Comparison of ENCODE assay signal across 8 cellular contexts in the genomic region with DNA sequence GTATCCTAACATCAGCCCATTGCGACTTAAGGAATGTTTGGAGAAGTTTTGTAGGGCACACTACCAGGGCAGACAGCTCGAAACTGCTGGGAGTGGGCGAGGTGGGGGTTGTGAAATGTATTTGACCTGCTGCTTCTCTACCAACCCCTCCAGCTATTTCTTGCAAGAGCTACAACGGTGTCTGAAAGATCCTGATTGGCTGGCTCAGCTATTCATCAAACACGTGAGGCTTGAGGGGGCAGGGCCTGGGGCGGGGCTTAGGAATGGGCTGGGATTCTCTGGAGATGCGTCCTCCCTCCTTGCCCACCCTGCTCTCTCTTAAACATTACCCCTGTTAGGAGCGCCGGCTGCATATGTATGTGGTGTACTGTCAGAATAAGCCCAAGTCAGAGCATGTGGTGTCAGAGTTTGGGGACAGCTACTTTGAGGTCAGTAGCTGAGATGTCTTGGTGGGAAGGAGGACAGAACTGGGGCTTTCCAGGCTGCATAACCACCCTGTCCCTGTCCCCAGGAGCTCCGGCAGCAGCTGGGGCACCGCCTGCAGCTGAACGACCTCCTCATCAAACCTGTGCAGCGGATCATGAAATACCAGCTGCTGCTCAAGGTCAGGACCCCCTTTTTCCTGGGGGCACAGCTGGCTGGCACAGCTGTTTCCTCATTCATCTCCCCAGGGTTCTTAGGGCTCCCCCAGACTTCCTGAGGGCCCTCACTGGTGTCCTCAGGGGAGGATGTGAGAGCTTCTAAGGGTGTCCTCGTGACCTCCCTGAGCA. TPM values are rescaled to one million over a fixed set of nuclear protein-coding genes. Genes with fewer than 3 reads are reported as not detected.
A peak's percentile ranks its signal among the peaks of the same experiment; 100 is the strongest.
DNase-seq lines count a peak whose midpoint lies in the region; ATAC-seq and TF ChIP-seq lines count a peak whose summit lies in the region.

No MANE protein-coding gene starts in this region.

- TF ChIP-seq POLR2A in HCT116 (IDR thresholded peaks at IDR 0.05; ENCODE audit: borderline replicate concordance, extremely low read depth, insufficient read depth, insufficient read length) = no peak

- H3K9me3 ChIP-seq in HCT116 (ENCODE audit: control insufficient read depth in 1 of 2, insufficient read depth in 1 of 2, low read depth in 1 of 2, low read length in 2 of 2) (no peaks in the 10 kb centered on the region), OCI-LY7 (ENCODE audit: low read length) (no peaks in the 10 kb centered on the region), neural progenitor cell (ENCODE audit: low read depth) (no peaks in the 10 kb centered on the region)

- H3K36me3 ChIP-seq in HCT116 (ENCODE audit: control insufficient read depth in 1 of 2, insufficient read depth in 2 of 2, low read length in 2 of 2) = no peaks in the 10 kb centered on the region
- H3K36me3 ChIP-seq in OCI-LY7 (ENCODE audit: insufficient read depth, low read length) = no peaks in the 10 kb centered on the region
- H3K36me3 ChIP-seq in neural progenitor cell = no peaks in the 10 kb centered on the region

- H3K27me3 Mint-ChIP-seq in activated naive CD4-positive, alpha-beta T cell treated with anti-CD3 and anti-CD28 coated beads, Interleukin-2, amount 10 ng/mL, durations not matched to agents 7 days and 5 days = peaks cover 100% of the 10 kb centered on the region
- peaks cover 37% of the 10 kb centered on the region for H3K27me3 Mint-ChIP-seq in activated naive CD4-positive, alpha-beta T cell treated with anti-CD3 and anti-CD28 coated beads for 36 hours (ENCODE audit: low read depth)
- peaks cover 29% of the 10 kb centered on the region for H3K27me3 Mint-ChIP-seq in neural progenitor cell (ENCODE audit: insufficient read depth, low read depth)
- H3K27me3 Mint-ChIP-seq in immature natural killer cell (ENCODE audit: low read depth in 3 of 3) = peaks cover 9 to 20% (median 16%) of the 10 kb centered on the region in 3 donors

- intact Hi-C loops in activated naive CD4-positive, alpha-beta T cell treated with anti-CD3 and anti-CD28 coated beads for 36 hours (cut with micrococcal nuclease) = no loop called here
- intact Hi-C loops in HCT116 (cut with micrococcal nuclease) (no loop called here), OCI-LY7 (cut with micrococcal nuclease; ENCODE audit: unreplicated experiment) (loop anchor here (2.0 kb wide), 1 partner anchor 32 kb away; no protein-coding TSS in a partner anchor)

- H3K79me2 ChIP-seq in HCT116 (ENCODE audit: insufficient read depth, low read length) (no peaks in the 10 kb centered on the region), OCI-LY7 (ENCODE audit: insufficient read depth, low read depth, low read length) (no peaks in the 10 kb centered on the region), neural progenitor cell (ENCODE audit: low read depth) (no peaks in the 10 kb centered on the region)

- H3K27ac Mint-ChIP-seq in activated naive CD4-positive, alpha-beta T cell treated with anti-CD3 and anti-CD28 coated beads, Interleukin-2, amount 10 ng/mL, durations not matched to agents 7 days and 5 days = no peak overlapping the region
- H3K27ac Mint-ChIP-seq in activated naive CD4-positive, alpha-beta T cell treated with anti-CD3 and anti-CD28 coated beads for 36 hours = no peak overlapping the region
- H3K27ac Mint-ChIP-seq in neural progenitor cell (no peak overlapping the region), immature natural killer cell (no peak overlapping the region)

- no peaks in the 10 kb centered on the region for H4K20me1 ChIP-seq in HCT116 (ENCODE audit: insufficient read depth)
- H4K20me1 ChIP-seq in OCI-LY7 (ENCODE audit: insufficient read depth, low read length) = no peaks in the 10 kb centered on the region
- peaks cover 16% of the 10 kb centered on the region for H4K20me1 ChIP-seq in neural progenitor cell (ENCODE audit: low read depth)

- ATAC-seq in HCT116 = peak; percentile 64

- H3K27ac ChIP-seq in HCT116 (ENCODE audit: low read depth, low read length) = no peak overlapping the region
- H3K27ac ChIP-seq in OCI-LY7 (ENCODE audit: low read depth, low read length, poor library complexity, severe bottlenecking) = no peak overlapping the region
- H3K27ac ChIP-seq in neural progenitor cell = no peak overlapping the region

- CTCF ChIA-PET in activated naive CD4-positive, alpha-beta T cell treated with anti-CD3 and anti-CD28 coated beads, Interleukin-2, amount 10 ng/mL, durations not matched to agents 7 days and 5 days (lab: Charles Lee) = interaction anchor here (1.5 to 3.9 kb wide), 4 partner anchors 13 to 137 kb away, joined by 3 to 21 read pairs (median 6); no protein-coding TSS in a partner anchor
- CTCF ChIA-PET in activated naive CD4-positive, alpha-beta T cell treated with anti-CD3 and anti-CD28 coated beads for 36 hours (lab: Charles Lee) = interaction anchor here (0.9 to 2.8 kb wide), 8 partner anchors 9 to 79 kb away, joined by 3 to 15 read pairs (median 4); partner anchors contain the start of genes B4GALNT1 and OS9
- CTCF ChIA-PET in HCT116 (lab: Charles Lee) (interaction anchor here (1.7 kb wide), 1 partner anchor 31 kb away, joined by 4 read pairs; no protein-coding TSS in a partner anchor), OCI-LY7 (lab: Charles Lee; ENCODE audit: unreplicated experiment) (interaction anchor here (1.1 to 1.5 kb wide), 2 partner anchors 16 to 30 kb away, joined by 3 to 6 read pairs; no protein-coding TSS in a partner anchor)

- H3K27me3 ChIP-seq in HCT116 (ENCODE audit: insufficient read depth, low read length) (no peaks in the 10 kb centered on the region), neural progenitor cell (peaks cover 64% of the 10 kb centered on the region)

- TF ChIP-seq RAD21 in HCT116 (IDR thresholded peaks at IDR 0.05; ENCODE audit: low read depth) = no peak

- no peaks in the 10 kb centered on the region for H3K36me3 Mint-ChIP-seq in activated naive CD4-positive, alpha-beta T cell treated with anti-CD3 and anti-CD28 coated beads, Interleukin-2, amount 10 ng/mL, durations not matched to agents 7 days and 5 days
- H3K36me3 Mint-ChIP-seq in activated naive CD4-positive, alpha-beta T cell treated with anti-CD3 and anti-CD28 coated beads for 36 hours (ENCODE audit: low read depth) = no peaks in the 10 kb centered on the region
- H3K36me3 Mint-ChIP-seq in neural progenitor cell (peaks cover 34% of the 10 kb centered on the region), immature natural killer cell (no peaks in the 10 kb centered on the region)

- no peaks in the 10 kb centered on the region for H3K9me3 Mint-ChIP-seq in activated naive CD4-positive, alpha-beta T cell treated with anti-CD3 and anti-CD28 coated beads, Interleukin-2, amount 10 ng/mL, durations not matched to agents 7 days and 5 days
- no peaks in the 10 kb centered on the region for H3K9me3 Mint-ChIP-seq in activated naive CD4-positive, alpha-beta T cell treated with anti-CD3 and anti-CD28 coated beads for 36 hours
- H3K9me3 Mint-ChIP-seq in neural progenitor cell (no peaks in the 10 kb centered on the region), immature natural killer cell (no peaks in the 10 kb centered on the region)

- no peaks in the 10 kb centered on the region for H3K9me2 ChIP-seq in HCT116 (ENCODE audit: insufficient read depth)
- no peaks in the 10 kb centered on the region for H3K9me2 ChIP-seq in OCI-LY7 (ENCODE audit: insufficient read depth, low read length)

- BruUV-seq in HCT116 (replicated peaks; lab: Mats Ljungman, UMichigan) (no TSS peak), OCI-LY7 (replicated peaks; lab: Mats Ljungman, UMichigan) (no TSS peak)

- TF ChIP-seq CTCF in HCT116 (IDR thresholded peaks at IDR 0.05 in 2 of 3, conservative IDR thresholded peaks at IDR 0.05 in 1 of 3; ENCODE audit: borderline replicate concordance in 1 of 3, insufficient read depth in 1 of 3, low read depth in 2 of 3, low read length in 2 of 3) (no peak), OCI-LY7 (conservative IDR thresholded peaks at IDR 0.05; ENCODE audit: low read length) (no peak), neural progenitor cell (IDR thresholded peaks at IDR 0.05) (no peak)

- H3K4me1 ChIP-seq in HCT116 (ENCODE audit: control insufficient read depth in 1 of 2, insufficient read depth in 2 of 2, low read length in 2 of 2) (peaks cover 0 to 9% of the 10 kb centered on the region in 2 experiments; a peak in 1 of 4 replicates), OCI-LY7 (ENCODE audit: insufficient read depth, low read length, poor library complexity, severe bottlenecking) (peaks cover 15% of the 10 kb centered on the region), neural progenitor cell (peaks cover 16% of the 10 kb centered on the region)

- H3F3A ChIP-seq in neural progenitor cell (ENCODE audit: low read depth) = peaks cover 17% of the 10 kb centered on the region

- no peak overlapping the region for H3K4me3 Mint-ChIP-seq in activated naive CD4-positive, alpha-beta T cell treated with anti-CD3 and anti-CD28 coated beads, Interleukin-2, amount 10 ng/mL, durations not matched to agents 7 days and 5 days
- H3K4me3 Mint-ChIP-seq in activated naive CD4-positive, alpha-beta T cell treated with anti-CD3 and anti-CD28 coated beads for 36 hours = no peak overlapping the region
- H3K4me3 Mint-ChIP-seq in neural progenitor cell = no peak overlapping the region
- no peak overlapping the region for H3K4me3 Mint-ChIP-seq in immature natural killer cell

- H3K4me3 ChIP-seq in HCT116 (replicated peaks in 1 of 2; ENCODE audit: low read depth in 1 of 2, low read length in 2 of 2) (no peak overlapping the region), OCI-LY7 (ENCODE audit: low read depth, low read length, poor library complexity, severe bottlenecking) (peak overlapping the region; percentile 1), neural progenitor cell (no peak overlapping the region)

- H3K9ac ChIP-seq in HCT116 (ENCODE audit: low read length) (no peak overlapping the region), neural progenitor cell (no peak overlapping the region)

- H3K4me2 ChIP-seq in HCT116 (ENCODE audit: low read length) = 0 out of 2 replicates have a peak overlapping the region, but pooled peaks have one; percentile 7
- H3K4me2 ChIP-seq in OCI-LY7 (ENCODE audit: low read length) = peak overlapping the region; percentile 61
- H3K4me2 ChIP-seq in neural progenitor cell = no peak overlapping the region

- peaks cover 16% of the 10 kb centered on the region for H3K4me1 Mint-ChIP-seq in activated naive CD4-positive, alpha-beta T cell treated with anti-CD3 and anti-CD28 coated beads, Interleukin-2, amount 10 ng/mL, durations not matched to agents 7 days and 5 days
- peaks cover 11% of the 10 kb centered on the region for H3K4me1 Mint-ChIP-seq in activated naive CD4-positive, alpha-beta T cell treated with anti-CD3 and anti-CD28 coated beads for 36 hours (ENCODE audit: low read depth)
- peaks cover 24% of the 10 kb centered on the region for H3K4me1 Mint-ChIP-seq in neural progenitor cell
- peaks cover 12 to 17% of the 10 kb centered on the region in 2 donors for H3K4me1 Mint-ChIP-seq in immature natural killer cell

- H2AFZ ChIP-seq in HCT116 (ENCODE audit: low read depth, low read length, poor library complexity, severe bottlenecking) (no peak overlapping the region), OCI-LY7 (ENCODE audit: low read length) (no peak overlapping the region), neural progenitor cell (replicated peaks) (no peak overlapping the region)

- POLR2A ChIA-PET in HCT116 (lab: Charles Lee) (no interaction called here), OCI-LY7 (lab: Charles Lee) (interaction anchor here (1.2 to 1.6 kb wide), 4 partner anchors 23 to 47 kb away, joined by 3 to 5 read pairs (median 4); partner anchors contain the start of gene PIP4K2C)

- peak; percentile 35 for DNase-seq in activated naive CD4-positive, alpha-beta T cell treated with anti-CD3 and anti-CD28 coated beads, Interleukin-2, amount 10 ng/mL, durations not matched to agents 7 days and 5 days
- DNase-seq in activated naive CD4-positive, alpha-beta T cell treated with anti-CD3 and anti-CD28 coated beads for 36 hours = no peak
- peak; percentile 21 for DNase-seq in HCT116 (ENCODE audit: low read depth, low spot score)
- DNase-seq in OCI-LY7 (ENCODE audit: low spot score) = peak; percentile 70
- peak; percentile 41 for DNase-seq in neural progenitor cell (ENCODE audit: low spot score)
- no peak for DNase-seq in inferior parietal cortex (ENCODE audit: extremely low spot score)
- no peak for DNase-seq in activated naive CD4-positive, alpha-beta T cell treated with anti-CD3 and anti-CD28 coated beads, Interleukin-2, amount 50 U/mL, for 16 hours
- no peak for DNase-seq in immature natural killer cell

- RAD21 ChIA-PET in HCT116 (lab: Charles Lee; ENCODE audit: low non-redundant PET in 1 of 2, low total read pairs in 2 of 2, uncharacterized antibody in 2 of 2, unreplicated experiment in 2 of 2) = no interaction called here

RNA-seq across cellular contexts. Expression of gene ARHGEF25, which starts 3.1 kb away (rescaled TPM):
- total RNA-seq in activated naive CD4-positive, alpha-beta T cell treated with anti-CD3 and anti-CD28 coated beads for 36 hours = 1 to 10 TPM; 1.4 to 1.5 TPM
- total RNA-seq in HCT116 (2021; ENCODE audit: unreplicated experiment) = 3.6 TPM
- 3.2 and 4.1 TPM in 2 replicates for polyA plus RNA-seq in HCT116 (2012)
- not detected in 2 replicates for total RNA-seq in OCI-LY7 (2014; rRNA removed; shearing (Covaris generic))
- not detected in 2 replicates for total RNA-seq in OCI-LY7 (2022)
- 17.3 and 27.3 TPM in 2 replicates for total RNA-seq in neural progenitor cell (ENCODE audit: low replicate concordance)
- polyA plus RNA-seq in immature natural killer cell = under 1 TPM in 1 of 3 donors, not detected in 2; 0.27 TPM

RNA-seq across cellular contexts. Expression of gene DTX3, which starts 9.7 kb away (rescaled TPM):
- total RNA-seq in activated naive CD4-positive, alpha-beta T cell treated with anti-CD3 and anti-CD28 coated beads for 36 hours = 10 to 100 TPM; 15.8 to 16.2 TPM
- total RNA-seq in HCT116 (2021; ENCODE audit: unreplicated experiment) (0.37 TPM), OCI-LY7 (2022) (0.11 TPM in 1 of 2 replicates, not detected in the other), neural progenitor cell (ENCODE audit: low replicate concordance) (56.4 and 67.9 TPM in 2 replicates)
- not detected in 2 replicates for polyA plus RNA-seq in HCT116 (2012)
- not detected in 2 replicates for total RNA-seq in OCI-LY7 (2014; rRNA removed; shearing (Covaris generic))
- polyA plus RNA-seq in immature natural killer cell = 10 to 100 TPM in 1 of 3 donors, 1 to 10 TPM in 2; 8.1 to 20.2 (median 9.5) TPM

RNA-seq across cellular contexts. Expression of gene B4GALNT1, which starts 18.6 kb away (rescaled TPM):
- 1 to 10 TPM; 1.4 to 1.8 TPM for total RNA-seq in activated naive CD4-positive, alpha-beta T cell treated with anti-CD3 and anti-CD28 coated beads for 36 hours
- total RNA-seq in HCT116 (2021; ENCODE audit: unreplicated experiment) (31.3 TPM), OCI-LY7 (2022) (3.1 and 3.8 TPM in 2 replicates), neural progenitor cell (ENCODE audit: low replicate concordance) (0.28 and 1.1 TPM in 2 replicates)
- 12.8 and 15.3 TPM in 2 replicates for polyA plus RNA-seq in HCT116 (2012)
- 1.1 and 1.2 TPM in 2 replicates for total RNA-seq in OCI-LY7 (2014; rRNA removed; shearing (Covaris generic))
- polyA plus RNA-seq in immature natural killer cell = not detected

RNA-seq across cellular contexts. Expression of gene PIP4K2C, which starts 23.4 kb away (rescaled TPM):
- 10 to 100 TPM; 11.8 to 12.7 TPM for total RNA-seq in activated naive CD4-positive, alpha-beta T cell treated with anti-CD3 and anti-CD28 coated beads for 36 hours
- total RNA-seq in HCT116 (2021; ENCODE audit: unreplicated experiment) (38.4 TPM), OCI-LY7 (2022) (14.8 and 15.9 TPM in 2 replicates), neural progenitor cell (ENCODE audit: low replicate concordance) (15.5 and 23.4 TPM in 2 replicates)
- 23.0 and 25.7 TPM in 2 replicates for polyA plus RNA-seq in HCT116 (2012)
- total RNA-seq in OCI-LY7 (2014; rRNA removed; shearing (Covaris generic)) = 9.0 and 14.5 TPM in 2 replicates
- polyA plus RNA-seq in immature natural killer cell = 10 to 100 TPM; 33.0 to 61.8 (median 54.1) TPM

Comparison
In these comparisons a context has a peak if more than half of its experiments do, and no peak if none do; other contexts are left out.
1. DNase-seq: peak in activated naive CD4-positive, alpha-beta T cell treated with anti-CD3 and anti-CD28 coated beads, Interleukin-2, amount 10 ng/mL, durations not matched to agents 7 days and 5 days (single experiment), HCT116 (single experiment), OCI-LY7 (single experiment) and neural progenitor cell (single experiment); none in activated naive CD4-positive, alpha-beta T cell treated with anti-CD3 and anti-CD28 coated beads for 36 hours (single experiment), inferior parietal cortex (single experiment), activated naive CD4-positive, alpha-beta T cell treated with anti-CD3 and anti-CD28 coated beads, Interleukin-2, amount 50 U/mL, for 16 hours (single experiment) and immature natural killer cell (0 of 3).
2. RNA of gene DTX3, which starts 9.7 kb away (total RNA-seq): 56.4 to 67.9 TPM in neural progenitor cell and 15.8 to 16.2 TPM in activated naive CD4-positive, alpha-beta T cell treated with anti-CD3 and anti-CD28 coated beads for 36 hours; 0.37 TPM in HCT116 (single experiment) and 0.11 TPM in OCI-LY7; every median in the first group is over 10 times any median in the second.